ENCODE assay signal across 22 cellular contexts in the genomic region with DNA sequence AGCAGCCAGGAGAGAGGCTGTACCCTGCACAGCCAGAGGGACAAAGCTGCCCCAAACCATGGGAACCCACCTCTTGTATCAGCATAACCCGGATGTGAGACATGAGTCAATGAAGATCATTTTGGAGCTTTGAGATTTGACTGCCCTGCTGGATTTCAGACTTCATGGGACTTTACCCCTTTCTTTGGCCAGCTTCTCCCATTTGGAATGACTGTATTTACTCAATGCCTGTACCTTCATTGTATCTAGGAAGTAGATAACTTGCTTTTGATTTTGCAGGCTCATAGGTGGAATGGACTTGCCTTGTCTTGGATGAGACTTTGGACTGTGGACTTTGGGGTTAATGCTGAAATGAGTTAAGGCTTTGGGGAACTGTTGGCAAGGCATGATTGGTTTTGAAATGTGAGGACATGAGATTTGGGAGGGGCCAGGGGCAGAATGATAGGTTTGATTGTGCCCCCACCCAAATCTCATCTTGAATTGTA.
"Had no signal": no experiment of that assay in that cellular context is flagged by ENCODE, and none has a peak within 500 bp of the region (broad histone marks: within the 10 kb centered on the region; RNA-seq: fewer than 3 reads in every experiment).

No MANE protein-coding gene starts in this region.

- H3K4me1 Mint-ChIP-seq: mesothelial cell of epicardium, naive B cell had no signal

- H3K4me1 ChIP-seq: esophagus muscularis mucosa, foreskin keratinocyte, gastroesophageal sphincter, heart left ventricle, left ventricle myocardium inferior, lower lobe of right lung had no signal

- H3K36me3 Mint-ChIP-seq: mesothelial cell of epicardium, naive B cell had no signal

- H3K4me3 ChIP-seq: coronary artery, dorsolateral prefrontal cortex, esophagus muscularis mucosa, gastroesophageal sphincter, heart left ventricle, left ventricle myocardium inferior, lower lobe of right lung, mucosa of descending colon had no signal

- FAIRE-seq: colon, endothelial cell of umbilical vein, frontal cortex, islet of Langerhans, keratinocyte had no signal

- H3K27me3 ChIP-seq: esophagus muscularis mucosa, foreskin keratinocyte, gastroesophageal sphincter, heart left ventricle had no signal

- DNase-seq: dermis blood vessel endothelial cell; dorsolateral prefrontal cortex; effector CD4-positive, alpha-beta T cell; effector memory CD4-positive, alpha-beta T cell; heart left ventricle; hippocampal formation; left cardiac atrium; left ventricle myocardium inferior; lower lobe of right lung; mesenchymal stem cell; mucosa of descending colon; naive B cell had no signal

- H3K9me3 ChIP-seq: esophagus muscularis mucosa, gastroesophageal sphincter, heart left ventricle, lower lobe of right lung had no signal

- H3K36me3 ChIP-seq: esophagus muscularis mucosa, gastroesophageal sphincter, heart left ventricle, left ventricle myocardium inferior, lower lobe of right lung had no signal

- ATAC-seq: gastroesophageal sphincter, heart left ventricle, left cardiac atrium, lower lobe of right lung, mucosa of descending colon had no signal

- H3K27me3 Mint-ChIP-seq: naive B cell had no signal

- H3K27ac ChIP-seq: coronary artery, dorsolateral prefrontal cortex, esophagus muscularis mucosa, foreskin keratinocyte, gastroesophageal sphincter, heart left ventricle, left ventricle myocardium inferior, lower lobe of right lung had no signal

- H3K4me3 Mint-ChIP-seq: mesothelial cell of epicardium, naive B cell had no signal

- H3K27ac Mint-ChIP-seq: mesothelial cell of epicardium had no signal
